ENCODE assay signal across 8 cellular contexts in the genomic region with DNA sequence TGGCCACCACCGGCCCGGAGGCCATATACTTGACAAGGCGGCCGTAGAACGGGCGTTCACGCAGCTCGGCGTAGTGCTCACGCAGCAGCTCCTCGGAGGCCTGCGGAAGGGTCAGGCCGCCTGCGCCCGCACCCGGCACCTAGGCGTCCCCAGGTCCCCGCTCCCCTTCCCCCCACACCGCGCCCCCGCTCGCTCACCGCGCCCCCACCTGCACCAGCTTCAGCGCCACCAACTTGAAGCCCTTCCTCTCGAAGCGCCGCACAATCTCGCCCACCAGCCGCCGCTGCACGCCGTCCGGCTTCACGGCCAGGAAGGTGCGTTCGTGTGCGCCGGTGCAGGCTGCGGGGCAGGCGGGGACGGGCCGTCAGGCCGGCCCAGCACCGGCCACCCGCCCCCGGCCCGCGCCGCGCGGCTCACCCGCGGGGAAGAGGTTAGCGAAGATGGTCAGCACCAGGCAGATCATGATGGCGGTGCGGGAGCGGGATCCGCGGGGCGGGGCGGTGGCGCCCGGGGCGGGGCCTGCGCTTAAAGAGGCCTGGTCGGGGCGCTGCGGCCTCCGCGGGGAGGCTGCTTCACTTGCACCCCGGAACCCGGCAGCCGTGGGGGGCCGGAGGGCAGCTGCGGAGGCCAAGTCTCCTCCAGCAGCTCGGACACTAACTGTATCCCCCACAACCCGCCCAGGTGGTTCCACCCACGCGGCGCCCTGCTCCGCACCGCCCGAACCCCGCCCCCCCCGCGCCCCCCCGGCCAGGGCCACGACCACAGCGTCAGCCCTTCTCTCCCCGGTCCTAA. TPM values are rescaled to one million over a fixed set of nuclear protein-coding genes. Genes with fewer than 3 reads are reported as not detected.
DNase-seq lines count a peak whose midpoint lies in the region; ATAC-seq, FAIRE-seq and TF ChIP-seq lines count a peak whose summit lies in the region.

A gene (minus strand): TSS at position 472 of the 792 bp plus-strand sequence. CDS start 9 bp downstream, at position 463.

- peaks cover 2% of the 10 kb centered on the region for H4K20me1 ChIP-seq in mammary epithelial cell (ENCODE audit: insufficient read depth, low read length)

- H3K9me3 ChIP-seq in mammary epithelial cell (replicated peaks; ENCODE audit: insufficient read depth, low read length) (no peaks in the 10 kb centered on the region), small intestine (ENCODE audit: control insufficient read depth, low read depth) (no peaks in the 10 kb centered on the region)

- 5% methylated on average over 22 of the region's 91 CpGs for WGBS in mammary epithelial cell (ENCODE audit: low coverage, missing lambda C conversion rate)
- 1% methylated on average over 54 to 91 of the region's 91 CpGs for WGBS in small intestine, 3 donors

- TF ChIP-seq CTCF in GM12864 (IDR thresholded peaks at IDR 0.05; ENCODE audit: low read depth, low read length, missing control alignments) (no peak), WTC11 (IDR thresholded peaks at IDR 0.05) (no peak), mammary epithelial cell (conservative IDR thresholded peaks at IDR 0.05 in 1 of 2, IDR thresholded peaks at IDR 0.05 in 1 of 2; ENCODE audit: extremely low read depth in 1 of 2, insufficient read depth in 1 of 2, low read depth in 1 of 2, low read length in 2 of 2) (no peak)

- peak within 1 kb of the TSS; percentile 98 for H3K27ac Mint-ChIP-seq in WTC11

- H3K4me3 Mint-ChIP-seq in WTC11: peak within 1 kb of the TSS; percentile 99

- peak within 1 kb of the TSS; percentile 92 for H3K4me2 ChIP-seq in mammary epithelial cell (ENCODE audit: insufficient read depth, low read depth, low read length)

- peak; percentile 18 for DNase-seq in GM12864 (ENCODE audit: low read depth)
- peak; percentile 5 for DNase-seq in Kasumi-1 (lab: John Stamatoyannopoulos, UW)
- peak; percentile 70 for DNase-seq in WTC11 (ENCODE audit: low spot score)
- peak; percentile 38 for DNase-seq in mammary epithelial cell
- peak; percentile 76 for DNase-seq in iPS-NIHi7 (ENCODE audit: extremely low spot score)
- peak; percentile 63 for DNase-seq in small intestine

- H3K4me1 Mint-ChIP-seq in WTC11: peaks cover 4% of the 10 kb centered on the region

- ATAC-seq in WTC11: peak; percentile 17
- no peak for ATAC-seq in GM21528 (IDR thresholded peaks at IDR 0.05; ENCODE audit: low FRiP score, unreplicated experiment)
- ATAC-seq in GM18873 (IDR thresholded peaks at IDR 0.05; ENCODE audit: low FRiP score, unreplicated experiment): no peak

- intact Hi-C loops in mammary epithelial cell (cut with micrococcal nuclease): loop anchor here (2.0 to 5.0 kb wide), 5 partner anchors 79 to 344 kb away; a partner anchor contains a TSS

- dilution Hi-C loops in mammary epithelial cell (cut with HindIII; ENCODE audit: low sequenced_read_pairs): no loop called here

- H3K4me1 ChIP-seq in mammary epithelial cell (ENCODE audit: insufficient read depth, low read length): peaks cover 31% of the 10 kb centered on the region
- H3K4me1 ChIP-seq in small intestine (ENCODE audit: control insufficient read depth in 2 of 2, insufficient read depth in 1 of 2, low read depth in 1 of 2, low read length in 1 of 2): peaks cover 0 to 7% of the 10 kb centered on the region in 2 donors

- H3K27ac ChIP-seq in mammary epithelial cell (ENCODE audit: insufficient read depth, low read depth, low read length) (peak within 1 kb of the TSS; percentile 3), small intestine (ENCODE audit: low read depth in 1 of 2, low read length in 1 of 2) (peak within 1 kb of the TSS; percentile 87 to 91)

- no peaks in the 10 kb centered on the region; the same call in 1 of the 2 replicates for H3K27me3 Mint-ChIP-seq in WTC11 (ENCODE audit: low read depth)

- H3K36me3 Mint-ChIP-seq in WTC11: peaks cover 4% of the 10 kb centered on the region

- H3K9me3 Mint-ChIP-seq in WTC11: no peaks in the 10 kb centered on the region

- H2AFZ ChIP-seq in mammary epithelial cell (ENCODE audit: low read depth, low read length): peak within 1 kb of the TSS; percentile 76

- peak within 1 kb of the TSS; percentile 36 for H3K9ac ChIP-seq in mammary epithelial cell (ENCODE audit: insufficient read depth, low read length)

- CTCF ChIA-PET in WTC11 (lab: Charles Lee): interaction anchor here (1.0 to 2.4 kb wide), 5 partner anchors 11 to 152 kb away, joined by 4 to 11 read pairs (median 8); a partner anchor contains a TSS
- CTCF ChIA-PET in mammary epithelial cell (lab: Charles Lee; ENCODE audit: low non-redundant PET): no interaction called here

- in situ Hi-C loops in mammary epithelial cell (cut with MboI; ENCODE audit: low sequenced_read_pairs in 2 of 2): no loop called here

- FAIRE-seq in small intestine (lab: Jason Lieb, UNC): no peak

- H3K27me3 ChIP-seq in mammary epithelial cell (ENCODE audit: insufficient read depth, low read length) (no peaks in the 10 kb centered on the region), small intestine (ENCODE audit: control insufficient read depth in 2 of 2, insufficient read depth in 2 of 2, low read length in 2 of 2) (no peaks in the 10 kb centered on the region)

- no TSS peak for BruUV-seq in mammary epithelial cell (replicated peaks; lab: Mats Ljungman, UMichigan)

- H3K79me2 ChIP-seq in mammary epithelial cell (ENCODE audit: insufficient read depth, low read length): peaks cover 48% of the 10 kb centered on the region

- POLR2A ChIA-PET in WTC11 (lab: Charles Lee): interaction anchor here (0.5 to 3.6 kb wide), 5 partner anchors 9 to 300 kb away, joined by 3 to 18 read pairs (median 5); a partner anchor contains a TSS

- H3K4me3 ChIP-seq in GM12864 (ENCODE audit: low read depth, low read length) (peak within 1 kb of the TSS; percentile 72), mammary epithelial cell (replicated peaks in 1 of 3; ENCODE audit: insufficient read depth in 1 of 3, low read depth in 2 of 3, low read length in 3 of 3) (peak within 1 kb of the TSS; percentile 69 to 82 (median 70)), small intestine (ENCODE audit: low read depth in 1 of 2, low read length in 2 of 2) (peak within 1 kb of the TSS; percentile 82 to 93)

- H3K36me3 ChIP-seq in mammary epithelial cell (ENCODE audit: insufficient read depth, low read length) (peaks cover 4% of the 10 kb centered on the region), small intestine (ENCODE audit: control insufficient read depth in 2 of 2, insufficient read depth in 2 of 2, low read length in 2 of 2) (peaks cover 2 to 7% of the 10 kb centered on the region in 2 donors)

TF ChIP-seq in WTC11, 78 proteins besides CTCF, POLR2A, EP300 and RAD21:
- TF ChIP-seq SP1 (CRISPR knock-in tag; conservative IDR thresholded peaks at IDR 0.05): peak; percentile 78
- TF ChIP-seq, protein P1, sequence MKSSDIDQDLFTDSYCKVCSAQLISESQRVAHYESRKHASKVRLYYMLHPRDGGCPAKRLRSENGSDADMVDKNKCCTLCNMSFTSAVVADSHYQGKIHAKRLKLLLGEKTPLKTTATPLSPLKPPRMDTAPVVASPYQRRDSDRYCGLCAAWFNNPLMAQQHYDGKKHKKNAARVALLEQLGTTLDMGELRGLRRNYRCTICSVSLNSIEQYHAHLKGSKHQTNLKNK (CRISPR knock-in tag; IDR thresholded peaks at IDR 0.05): peak; percentile 49; the same call in 1 of the 2 replicates
- no peak for TF ChIP-seq SMAD3 (CRISPR knock-in tag; IDR thresholded peaks at IDR 0.05; ENCODE audit: borderline replicate concordance)
- TF ChIP-seq, protein P2, sequence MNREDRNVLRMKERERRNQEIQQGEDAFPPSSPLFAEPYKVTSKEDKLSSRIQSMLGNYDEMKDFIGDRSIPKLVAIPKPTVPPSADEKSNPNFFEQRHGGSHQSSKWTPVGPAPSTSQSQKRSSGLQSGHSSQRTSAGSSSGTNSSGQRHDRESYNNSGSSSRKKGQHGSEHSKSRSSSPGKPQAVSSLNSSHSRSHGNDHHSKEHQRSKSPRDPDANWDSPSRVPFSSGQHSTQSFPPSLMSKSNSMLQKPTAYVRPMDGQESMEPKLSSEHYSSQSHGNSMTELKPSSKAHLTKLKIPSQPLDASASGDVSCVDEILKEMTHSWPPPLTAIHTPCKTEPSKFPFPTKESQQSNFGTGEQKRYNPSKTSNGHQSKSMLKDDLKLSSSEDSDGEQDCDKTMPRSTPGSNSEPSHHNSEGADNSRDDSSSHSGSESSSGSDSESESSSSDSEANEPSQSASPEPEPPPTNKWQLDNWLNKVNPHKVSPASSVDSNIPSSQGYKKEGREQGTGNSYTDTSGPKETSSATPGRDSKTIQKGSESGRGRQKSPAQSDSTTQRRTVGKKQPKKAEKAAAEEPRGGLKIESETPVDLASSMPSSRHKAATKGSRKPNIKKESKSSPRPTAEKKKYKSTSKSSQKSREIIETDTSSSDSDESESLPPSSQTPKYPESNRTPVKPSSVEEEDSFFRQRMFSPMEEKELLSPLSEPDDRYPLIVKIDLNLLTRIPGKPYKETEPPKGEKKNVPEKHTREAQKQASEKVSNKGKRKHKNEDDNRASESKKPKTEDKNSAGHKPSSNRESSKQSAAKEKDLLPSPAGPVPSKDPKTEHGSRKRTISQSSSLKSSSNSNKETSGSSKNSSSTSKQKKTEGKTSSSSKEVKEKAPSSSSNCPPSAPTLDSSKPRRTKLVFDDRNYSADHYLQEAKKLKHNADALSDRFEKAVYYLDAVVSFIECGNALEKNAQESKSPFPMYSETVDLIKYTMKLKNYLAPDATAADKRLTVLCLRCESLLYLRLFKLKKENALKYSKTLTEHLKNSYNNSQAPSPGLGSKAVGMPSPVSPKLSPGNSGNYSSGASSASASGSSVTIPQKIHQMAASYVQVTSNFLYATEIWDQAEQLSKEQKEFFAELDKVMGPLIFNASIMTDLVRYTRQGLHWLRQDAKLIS (CRISPR knock-in tag; IDR thresholded peaks at IDR 0.05; ENCODE audit: borderline replicate concordance): no peak
- no peak for TF ChIP-seq CREB1 (CRISPR knock-in tag; IDR thresholded peaks at IDR 0.05)
- peak; percentile 60; the same call in 1 of the 2 replicates for TF ChIP-seq IRF2 (CRISPR knock-in tag; IDR thresholded peaks at IDR 0.05; ENCODE audit: borderline replicate concordance, low read depth)
- peak; percentile 46; the same call in 1 of the 2 replicates for TF ChIP-seq ZNF423 (CRISPR knock-in tag; IDR thresholded peaks at IDR 0.05)

RNA-seq across cellular contexts. Expression of the gene that starts here (rescaled TPM):
- total RNA-seq in WTC11 (2021) (86.8 to 106 TPM (median 103 TPM) in 3 replicates), mammary epithelial cell (10 to 100 TPM; 23.4 to 26.2 TPM)
- polyA plus RNA-seq in mammary epithelial cell (18.8 TPM), small intestine (100 to 1,000 TPM in 2 of 3 donors, 10 to 100 TPM in 1; 94.9 to 293 (median 212) TPM)
- 1.4 TPM for polyA minus RNA-seq in mammary epithelial cell

Comparison
In these comparisons a context has a peak if more than half of its experiments do, and no peak if none do; other contexts are left out.
1. DNase-seq: peak in every context shown above with its lines; median percentile 76 in iPS-NIHi7; 70 in WTC11; 63 in small intestine; 38 in mammary epithelial cell; 18 in GM12864; 5 in Kasumi-1.